Comparison of ENCODE assay signal across 19 cellular contexts in the genomic region with DNA sequence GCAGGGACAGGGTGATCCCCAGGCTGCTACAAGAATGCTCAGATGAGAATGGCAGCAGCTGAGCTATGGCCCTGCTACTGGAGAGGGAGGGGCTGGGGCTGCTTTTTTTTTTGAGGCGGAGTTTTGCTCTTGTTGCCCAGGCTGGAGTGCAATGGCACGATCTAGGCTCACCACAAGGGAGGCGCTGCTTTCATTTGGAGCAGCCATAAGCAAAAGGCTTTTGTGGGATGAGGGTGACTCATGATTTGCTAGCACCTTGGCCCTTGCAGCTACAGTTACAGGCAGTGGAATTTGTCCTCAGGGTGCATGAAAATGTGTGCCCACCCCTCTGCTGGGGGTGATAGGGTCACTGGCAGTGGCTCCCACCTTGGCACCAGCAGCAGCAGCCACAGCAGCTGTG. TPM values are rescaled to one million over a fixed set of nuclear protein-coding genes. Genes with fewer than 3 reads are reported as not detected.
DNase-seq lines count a peak whose midpoint lies in the region; ATAC-seq, FAIRE-seq and TF ChIP-seq lines count a peak whose summit lies in the region.
"Had no signal": no experiment of that assay in that cellular context is flagged by ENCODE, and none has a peak within 500 bp of the region (broad histone marks: within the 10 kb centered on the region; RNA-seq: fewer than 3 reads in every experiment).

No MANE protein-coding gene starts in this region.

- H3K9me3 ChIP-seq in PC-3 (ENCODE audit: low read length) (no peaks in the 10 kb centered on the region), K562 (replicated peaks; ENCODE audit: control insufficient read depth, insufficient read depth, low read depth, low read length) (no peaks in the 10 kb centered on the region; the same call in 1 of the 2 replicates), HepG2 (ENCODE audit: low read length) (peaks cover 4% of the 10 kb centered on the region; the same call in 1 of the 2 replicates)

- H2AFZ ChIP-seq in GM23338 = no peak overlapping the region
- H2AFZ ChIP-seq in PC-3 (ENCODE audit: low read length) = no peak overlapping the region
- H2AFZ ChIP-seq in K562 (ENCODE audit: low read depth, low read length) = no peak overlapping the region
- no peak overlapping the region for H2AFZ ChIP-seq in HepG2 (ENCODE audit: low read length)

- H3K9me2 ChIP-seq in GM23338 (ENCODE audit: insufficient read depth) (no peaks in the 10 kb centered on the region), PC-3 (replicated peaks; ENCODE audit: low read length) (no peaks in the 10 kb centered on the region)
- H3K9me2 ChIP-seq: SK-N-SH had no signal

- H3K4me3 ChIP-seq in GM23338 (no peak overlapping the region), PC-3 (ENCODE audit: low read length) (no peak overlapping the region), K562 (no peak overlapping the region), HepG2 (replicated peaks in 1 of 3; ENCODE audit: insufficient read depth in 1 of 3, low read depth in 2 of 3, low read length in 3 of 3) (no peak overlapping the region)

- H3K79me2 ChIP-seq in GM23338 (replicated peaks; ENCODE audit: insufficient read depth) = no peaks in the 10 kb centered on the region
- no peaks in the 10 kb centered on the region for H3K79me2 ChIP-seq in PC-3 (ENCODE audit: low read length)
- no peaks in the 10 kb centered on the region for H3K79me2 ChIP-seq in K562 (ENCODE audit: control insufficient read depth, insufficient read depth, low read length)
- no peaks in the 10 kb centered on the region for H3K79me2 ChIP-seq in HepG2 (ENCODE audit: insufficient read depth, low read length)

- H3K9me1 ChIP-seq in K562 (ENCODE audit: control insufficient read depth, insufficient read depth, low read length) = no peaks in the 10 kb centered on the region

- CTCF ChIA-PET in PC-3 (lab: Charles Lee) = no interaction called here
- CTCF ChIA-PET in K562 (lab: Yijun Ruan, JAX; ENCODE audit: low intra/inter-chr PET ratio) = no interaction called here
- CTCF ChIA-PET in HepG2 (lab: Yijun Ruan, JAX; ENCODE audit: low intra/inter-chr PET ratio, low total read pairs) = no interaction called here
- CTCF ChIA-PET in HEK293T (lab: Yijun Ruan, JAX) = no interaction called here

- no peak for TF ChIP-seq POLR2A in K562 (conservative IDR thresholded peaks at IDR 0.05)
- TF ChIP-seq POLR2A in HepG2 (IDR thresholded peaks at IDR 0.05; ENCODE audit: insufficient read depth in 1 of 2, low read depth in 2 of 2, low read length in 2 of 2) = no peak

- peaks cover 7% of the 10 kb centered on the region; the same call in 1 of the 3 replicates for H3K4me1 Mint-ChIP-seq in GM23338

- no peaks in the 10 kb centered on the region for H3K27me3 Mint-ChIP-seq in GM23338 (ENCODE audit: insufficient read depth, low read depth, poor library complexity)

- H3K27ac ChIP-seq in GM23338 (ENCODE audit: low read depth) (no peak overlapping the region), PC-3 (ENCODE audit: low read length) (no peak overlapping the region), K562 (ENCODE audit: extremely low read depth, low read depth, low read length) (no peak overlapping the region), HepG2 (ENCODE audit: extremely low read length, insufficient read depth, low read length) (no peak overlapping the region)

- peaks cover 9% of the 10 kb centered on the region for H3K4me1 ChIP-seq in GM23338 (ENCODE audit: insufficient read depth)
- peaks cover 24% of the 10 kb centered on the region for H3K4me1 ChIP-seq in PC-3 (ENCODE audit: insufficient read depth, low read length)
- no peaks in the 10 kb centered on the region for H3K4me1 ChIP-seq in K562 (replicated peaks in 1 of 2; ENCODE audit: control insufficient read depth in 2 of 2, insufficient read depth in 2 of 2, low read length in 2 of 2)
- H3K4me1 ChIP-seq in HepG2 (ENCODE audit: insufficient read depth, low read length) = no peaks in the 10 kb centered on the region

- intact Hi-C loops in PC-3 (cut with micrococcal nuclease) = loop anchor here (5.0 kb wide), 1 partner anchor 72 kb away; no protein-coding TSS in a partner anchor
- intact Hi-C loops in K562 (cut with micrococcal nuclease) = loop anchor here (10.0 kb wide), 1 partner anchor 70 kb away; no protein-coding TSS in a partner anchor
- intact Hi-C loops in HepG2 (cut with micrococcal nuclease; ENCODE audit: unreplicated experiment) = no loop called here

- no peaks in the 10 kb centered on the region for H4K20me1 ChIP-seq in GM23338 (replicated peaks; ENCODE audit: insufficient read depth)
- no peaks in the 10 kb centered on the region for H4K20me1 ChIP-seq in PC-3 (ENCODE audit: low read length)
- H4K20me1 ChIP-seq in K562 (replicated peaks; ENCODE audit: control insufficient read depth, insufficient read depth, low read length) = no peaks in the 10 kb centered on the region
- no peaks in the 10 kb centered on the region for H4K20me1 ChIP-seq in HepG2 (ENCODE audit: insufficient read depth, low read length)

- TF ChIP-seq CTCF in GM23338 (conservative IDR thresholded peaks at IDR 0.05; ENCODE audit: low read depth in 2 of 2) (peak; percentile 14 to 37; a peak in 2 of 4 replicates), PC-3 (conservative IDR thresholded peaks at IDR 0.05; ENCODE audit: low read depth, low read length) (0 out of 2 replicates have a peak, but pooled peaks have one; percentile 34), K562 (IDR thresholded peaks at IDR 0.05 in 2 of 3, conservative IDR thresholded peaks at IDR 0.05 in 1 of 3; ENCODE audit: insufficient read depth in 2 of 3, low read depth in 1 of 3, low read length in 3 of 3) (no peak), HepG2 (CRISPR knock-in tag; IDR thresholded peaks at IDR 0.05) (no peak)

- ATAC-seq in GM23338 (peak; percentile 36; the same call in 2 of the 3 replicates), PC-3 (no peak), K562 (peak; percentile 44; the same call in 2 of the 3 replicates), HepG2 (peak; percentile 26; the same call in 2 of the 3 replicates), GM21515 (IDR thresholded peaks at IDR 0.05; ENCODE audit: unreplicated experiment) (no peak)
- no peak for ATAC-seq in activated CD4-positive, CD25-positive, alpha-beta regulatory T cell treated with anti-CD3 and anti-CD28 coated beads, Interleukin-2, amount 50 U/mL, for 24 hours

- H3K36me3 ChIP-seq in GM23338 (ENCODE audit: insufficient read depth) = no peaks in the 10 kb centered on the region
- H3K36me3 ChIP-seq in PC-3 (ENCODE audit: low read depth, low read length) = no peaks in the 10 kb centered on the region
- H3K36me3 ChIP-seq in K562 (ENCODE audit: control insufficient read depth, insufficient read depth, low read length) = no peaks in the 10 kb centered on the region
- no peaks in the 10 kb centered on the region for H3K36me3 ChIP-seq in HepG2 (replicated peaks in 1 of 2; ENCODE audit: control insufficient read depth in 1 of 2, insufficient read depth in 2 of 2, low read length in 2 of 2)

- POLR2A ChIA-PET in PC-3 (lab: Charles Lee; ENCODE audit: unreplicated experiment) (no interaction called here), K562 (lab: Yijun Ruan, JAX) (interaction anchor here (0.6 kb wide), 1 partner anchor 319 kb away, joined by 3 read pairs; no protein-coding TSS in a partner anchor), HepG2 (lab: Yijun Ruan, JAX) (no interaction called here), HEK293T (lab: Yijun Ruan, JAX) (no interaction called here)

- peak; percentile 10 for DNase-seq in GM23338 (ENCODE audit: low spot score)
- DNase-seq in PC-3 = peak; percentile 44
- DNase-seq in K562 (ENCODE audit: extremely low read depth in 1 of 4, low spot score in 3 of 4) = peak in 1 of 4 experiments; percentile 6
- DNase-seq in HepG2 (ENCODE audit: low spot score) = no peak
- no peak for DNase-seq in HEK293T (ENCODE audit: extremely low spot score)
- DNase-seq: COR-L47, DMS153, GOT3, IMR-90, MV-4-11, NCI-H1417, NCI-H187 treated with DMSO at 0.1 percent for 48 hours, NCI-H446, NCI-H748 treated with DMSO at 0.1 percent for 48 hours, SK-N-SH, T-helper 1 cell had no signal

- no peaks in the 10 kb centered on the region for H3K9me3 Mint-ChIP-seq in GM23338

- H3K27me3 ChIP-seq in GM23338 (ENCODE audit: insufficient read depth) = no peaks in the 10 kb centered on the region
- H3K27me3 ChIP-seq in PC-3 (ENCODE audit: low read length) = no peaks in the 10 kb centered on the region
- H3K27me3 ChIP-seq in K562 (ENCODE audit: control insufficient read depth in 2 of 2, insufficient read depth in 2 of 2, low read length in 2 of 2) = no peaks in the 10 kb centered on the region; a peak in 1 of 5 replicates
- no peaks in the 10 kb centered on the region for H3K27me3 ChIP-seq in HepG2 (ENCODE audit: control insufficient read depth in 1 of 2, insufficient read depth in 2 of 2, low read length in 2 of 2)

- H3K27ac Mint-ChIP-seq in GM23338 = no peak overlapping the region

- TF ChIP-seq EP300 in K562 (IDR thresholded peaks at IDR 0.05; ENCODE audit: low read length) (no peak), HepG2 (IDR thresholded peaks at IDR 0.05; ENCODE audit: low read depth in 2 of 2, low read length in 2 of 2) (no peak), HepG2 (CRISPR knock-in tag; IDR thresholded peaks at IDR 0.05; ENCODE audit: borderline replicate concordance) (no peak)

- in situ Hi-C loops in K562 (cut with MboI) = no loop called here
- in situ Hi-C loops in HepG2 (cut with HindIII; ENCODE audit: extremely low pct_ligation_motif_present, low pct_unique_long_range_greater_than_20kb) = no loop called here

- H3F3A ChIP-seq in GM23338 (replicated peaks; ENCODE audit: low read depth) (no peaks in the 10 kb centered on the region), PC-3 (ENCODE audit: low read length, unreplicated experiment) (no peaks in the 10 kb centered on the region)

- no peak overlapping the region for H3K4me3 Mint-ChIP-seq in GM23338

- H3K36me3 Mint-ChIP-seq in GM23338 (ENCODE audit: low read depth) = no peaks in the 10 kb centered on the region

- 0% methylated on average over 1 of the region's 3 CpGs for WGBS in K562 (ENCODE audit: insufficient coverage, low coverage, missing lambda C conversion rate)
- 3% methylated on average over 3 of the region's 3 CpGs for WGBS in HepG2 (ENCODE audit: low lambda C conversion rate)

- BruUV-seq in PC-3 (replicated peaks; lab: Mats Ljungman, UMichigan) (no TSS peak), K562 (replicated peaks; lab: Mats Ljungman, UMichigan) (no TSS peak), HepG2 (replicated peaks; lab: Mats Ljungman, UMichigan) (no TSS peak)

- TF ChIP-seq RAD21 in K562 (CRISPR knock-in tag; conservative IDR thresholded peaks at IDR 0.05 in 1 of 2, IDR thresholded peaks at IDR 0.05 in 1 of 2) = no peak
- no peak for TF ChIP-seq RAD21 in HepG2 (CRISPR knock-in tag; IDR thresholded peaks at IDR 0.05)

- no peak overlapping the region for H3K9ac ChIP-seq in PC-3 (ENCODE audit: low read length)
- no peak overlapping the region for H3K9ac ChIP-seq in K562 (ENCODE audit: insufficient read depth in 1 of 2, low read depth in 2 of 2, low read length in 2 of 2)
- H3K9ac ChIP-seq in HepG2 (ENCODE audit: insufficient read depth, low read depth, low read length) = no peak overlapping the region
- H3K9ac ChIP-seq: SK-N-SH had no signal

- H3K4me2 ChIP-seq in GM23338 (no peak overlapping the region), PC-3 (ENCODE audit: low read length) (no peak overlapping the region), K562 (ENCODE audit: insufficient read depth, low read length) (no peak overlapping the region), HepG2 (ENCODE audit: low read depth, low read length) (no peak overlapping the region)
- H3K4me2 ChIP-seq: SK-N-SH had no signal

- FAIRE-seq in K562 (lab: Jason Lieb, UNC) (no peak), HepG2 (lab: Jason Lieb, UNC) (no peak)
- FAIRE-seq: G401.6 had no signal

RNA-seq across cellular contexts. Expression of a gene that starts 32.4 kb away (rescaled TPM):
- not detected in 2 replicates for total RNA-seq in GM23338 (2014; rRNA removed; shearing (Covaris generic))
- not detected in 2 replicates for polyA plus RNA-seq in GM23338 (2016; fragmentation: Nextera tagmentation; extraction: Ambion mirVana)
- total RNA-seq in PC-3 (2014; rRNA removed) = not detected in 2 replicates
- not detected in 2 replicates for total RNA-seq in K562 (2011; cell fraction: chromatin; rRNA removed; ENCODE audit: low replicate concordance)
- not detected in 2 replicates for total RNA-seq in K562 (2011; cell fraction: nucleolus; rRNA removed)
- total RNA-seq in K562 (2011; cell fraction: nucleoplasm; rRNA removed) = not detected in 2 replicates
- total RNA-seq in K562 (2014; rRNA removed) = not detected in 2 replicates
- total RNA-seq in K562 (2014; rRNA removed; fragmentation: Illumina TruSeq; extraction: Trizol) = not detected in 2 replicates
- total RNA-seq in K562 (2015; rRNA removed; fragmentation: Illumina TruSeq; extraction: Trizol) = not detected in 2 replicates
- total RNA-seq in K562 (2021) = 0.07 TPM in 1 of 2 replicates, not detected in the other
- polyA plus RNA-seq in K562 (2011; rRNA removed) = not detected in 2 replicates
- not detected in 2 replicates for polyA plus RNA-seq in K562 (2011; cell fraction: cytosol; rRNA removed)
- polyA plus RNA-seq in K562 (2011; cell fraction: nucleus; rRNA removed) = not detected in 2 replicates
- polyA plus RNA-seq in K562 (2012) = 0.04 TPM in 1 of 2 replicates, not detected in the other
- not detected in 2 replicates for polyA plus RNA-seq in K562 (2014; fragmentation: Illumina TruSeq; extraction: Trizol)
- not detected for polyA plus RNA-seq in K562 (2014; fragmentation: Nextera tagmentation; extraction: Ambion mirVana)
- not detected in 2 replicates for polyA plus RNA-seq in K562 (2014; rRNA removed)
- not detected in 2 replicates for polyA minus RNA-seq in K562 (2011; rRNA and poly(A)+ RNA removed)
- polyA minus RNA-seq in K562 (2011; cell fraction: cytosol; rRNA and poly(A)+ RNA removed) = not detected in 2 replicates
- not detected in 2 replicates for polyA minus RNA-seq in K562 (2011; cell fraction: nucleus; rRNA and poly(A)+ RNA removed)
- not detected in 2 replicates for total RNA-seq in HepG2 (2016; rRNA removed; fragmentation: Illumina TruSeq; extraction: Trizol)
- not detected in 2 replicates for total RNA-seq in HepG2 (2016; cell fraction: cytosol; rRNA removed; fragmentation: Illumina TruSeq; extraction: Trizol; ENCODE audit: low read depth)
- not detected in 2 replicates for total RNA-seq in HepG2 (2016; cell fraction: insoluble cytoplasmic fraction; rRNA removed; fragmentation: Illumina TruSeq; extraction: Trizol)
- not detected in 2 replicates for total RNA-seq in HepG2 (2016; cell fraction: membrane; rRNA removed; fragmentation: Illumina TruSeq; extraction: Trizol)
- total RNA-seq in HepG2 (2016; cell fraction: nucleus; rRNA removed; fragmentation: Illumina TruSeq; extraction: Trizol) = not detected in 2 replicates
- not detected in 2 replicates for polyA plus RNA-seq in HepG2 (2011; rRNA removed)
- polyA plus RNA-seq in HepG2 (2011; cell fraction: cytosol; rRNA removed) = not detected in 2 replicates
- not detected in 2 replicates for polyA plus RNA-seq in HepG2 (2011; cell fraction: nucleus; rRNA removed)
- 0.08 TPM in 1 of 2 replicates, not detected in the other for polyA plus RNA-seq in HepG2 (2012)
- polyA plus RNA-seq in HepG2 (2016; cell fraction: cytosol; fragmentation: Illumina TruSeq; extraction: Trizol; ENCODE audit: low read depth) = not detected in 2 replicates
- polyA plus RNA-seq in HepG2 (2016; cell fraction: insoluble cytoplasmic fraction; fragmentation: Illumina TruSeq; extraction: Trizol; ENCODE audit: low read depth) = not detected in 2 replicates
- not detected in 2 replicates for polyA plus RNA-seq in HepG2 (2016; cell fraction: membrane; fragmentation: Illumina TruSeq; extraction: Trizol; ENCODE audit: low read depth)
- polyA plus RNA-seq in HepG2 (2016; cell fraction: nucleus; fragmentation: Illumina TruSeq; extraction: Trizol; ENCODE audit: insufficient read depth, low read depth) = not detected in 2 replicates
- polyA minus RNA-seq in HepG2 (2011; rRNA and poly(A)+ RNA removed; ENCODE audit: low replicate concordance) = 0.07 TPM in 1 of 2 replicates, not detected in the other
- not detected in 2 replicates for polyA minus RNA-seq in HepG2 (2011; cell fraction: cytosol; rRNA and poly(A)+ RNA removed)
- not detected in 2 replicates for polyA minus RNA-seq in HepG2 (2011; cell fraction: nucleus; rRNA and poly(A)+ RNA removed)
- total RNA-seq: IMR-90 had no signal
- polyA plus RNA-seq: IMR-90, SK-N-SH had no signal

RNA-seq across cellular contexts. Expression of a gene that starts 37.8 kb away (rescaled TPM):
- not detected in 2 replicates for total RNA-seq in GM23338 (2014; rRNA removed; shearing (Covaris generic))
- polyA plus RNA-seq in GM23338 (2016; fragmentation: Nextera tagmentation; extraction: Ambion mirVana) (not detected in 2 replicates), K562 (2011; rRNA removed) (not detected in 2 replicates), K562 (2014; fragmentation: Illumina TruSeq; extraction: Trizol) (not detected in 2 replicates), K562 (2014; fragmentation: Nextera tagmentation; extraction: Ambion mirVana) (not detected), K562 (2014; rRNA removed) (not detected in 2 replicates), HepG2 (2011; rRNA removed) (not detected in 2 replicates)
- total RNA-seq in PC-3 (2014; rRNA removed) (not detected in 2 replicates), K562 (2014; rRNA removed) (not detected in 2 replicates), K562 (2014; rRNA removed; fragmentation: Illumina TruSeq; extraction: Trizol) (not detected in 2 replicates), K562 (2015; rRNA removed; fragmentation: Illumina TruSeq; extraction: Trizol) (not detected in 2 replicates), K562 (2021) (not detected in 2 replicates), HepG2 (2016; rRNA removed; fragmentation: Illumina TruSeq; extraction: Trizol) (not detected in 2 replicates)
- total RNA-seq in K562 (2011; cell fraction: chromatin; rRNA removed; ENCODE audit: low replicate concordance) = not detected in 2 replicates
- total RNA-seq in K562 (2011; cell fraction: nucleolus; rRNA removed) = not detected in 2 replicates
- not detected in 2 replicates for total RNA-seq in K562 (2011; cell fraction: nucleoplasm; rRNA removed)
- polyA plus RNA-seq in K562 (2011; cell fraction: cytosol; rRNA removed) = not detected in 2 replicates
- not detected in 2 replicates for polyA plus RNA-seq in K562 (2011; cell fraction: nucleus; rRNA removed)
- not detected in 2 replicates for polyA plus RNA-seq in K562 (2012)
- not detected in 2 replicates for polyA minus RNA-seq in K562 (2011; rRNA and poly(A)+ RNA removed)
- polyA minus RNA-seq in K562 (2011; cell fraction: cytosol; rRNA and poly(A)+ RNA removed) = not detected in 2 replicates
- polyA minus RNA-seq in K562 (2011; cell fraction: nucleus; rRNA and poly(A)+ RNA removed) = not detected in 2 replicates
- not detected in 2 replicates for total RNA-seq in HepG2 (2016; cell fraction: cytosol; rRNA removed; fragmentation: Illumina TruSeq; extraction: Trizol; ENCODE audit: low read depth)
- total RNA-seq in HepG2 (2016; cell fraction: insoluble cytoplasmic fraction; rRNA removed; fragmentation: Illumina TruSeq; extraction: Trizol) = not detected in 2 replicates
- total RNA-seq in HepG2 (2016; cell fraction: membrane; rRNA removed; fragmentation: Illumina TruSeq; extraction: Trizol) = not detected in 2 replicates
- not detected in 2 replicates for total RNA-seq in HepG2 (2016; cell fraction: nucleus; rRNA removed; fragmentation: Illumina TruSeq; extraction: Trizol)
- not detected in 2 replicates for polyA plus RNA-seq in HepG2 (2011; cell fraction: cytosol; rRNA removed)
- not detected in 2 replicates for polyA plus RNA-seq in HepG2 (2011; cell fraction: nucleus; rRNA removed)
- polyA plus RNA-seq in HepG2 (2012) = not detected in 2 replicates
- polyA plus RNA-seq in HepG2 (2016; cell fraction: cytosol; fragmentation: Illumina TruSeq; extraction: Trizol; ENCODE audit: low read depth) = not detected in 2 replicates
- not detected in 2 replicates for polyA plus RNA-seq in HepG2 (2016; cell fraction: insoluble cytoplasmic fraction; fragmentation: Illumina TruSeq; extraction: Trizol; ENCODE audit: low read depth)
- polyA plus RNA-seq in HepG2 (2016; cell fraction: membrane; fragmentation: Illumina TruSeq; extraction: Trizol; ENCODE audit: low read depth) = not detected in 2 replicates
- polyA plus RNA-seq in HepG2 (2016; cell fraction: nucleus; fragmentation: Illumina TruSeq; extraction: Trizol; ENCODE audit: insufficient read depth, low read depth) = not detected in 2 replicates
- polyA minus RNA-seq in HepG2 (2011; rRNA and poly(A)+ RNA removed; ENCODE audit: low replicate concordance) = not detected in 2 replicates
- polyA minus RNA-seq in HepG2 (2011; cell fraction: cytosol; rRNA and poly(A)+ RNA removed) = not detected in 2 replicates
- not detected in 2 replicates for polyA minus RNA-seq in HepG2 (2011; cell fraction: nucleus; rRNA and poly(A)+ RNA removed)
- total RNA-seq: IMR-90 had no signal
- polyA plus RNA-seq: IMR-90, SK-N-SH had no signal

Comparison
In these comparisons a context has a peak if more than half of its experiments do, and no peak if none do; other contexts are left out.
1. ATAC-seq: peak in GM23338 (single experiment), K562 (single experiment) and HepG2 (single experiment); none in PC-3 (single experiment), activated CD4-positive, CD25-positive, alpha-beta regulatory T cell treated with anti-CD3 and anti-CD28 coated beads, Interleukin-2, amount 50 U/mL, for 24 hours (0 of 2) and GM21515 (single experiment).
2. DNase-seq: peak in GM23338 (single experiment) and PC-3 (single experiment); none in HepG2 (single experiment) and HEK293T (single experiment).
3. CTCF ChIP-seq: peak in GM23338 (2 of 2) and PC-3 (single experiment); none in K562 (0 of 3) and HepG2 (single experiment).